8 cellular contexts compared by ENCODE assay signal in genomic region chr19:19663292-19664120, GRCh38. TPM values are rescaled to one million over a fixed set of nuclear protein-coding genes. Genes with fewer than 3 reads are reported as not detected.
DNase-seq lines count a peak whose midpoint lies in the region; ATAC-seq and TF ChIP-seq lines count a peak whose summit lies in the region.

ATP13A1 (minus strand) TSS chr19:19663676; CDS start chr19:19663666, 10 bp downstream.

- TF ChIP-seq POLR2A in GM10847 (IDR thresholded peaks at IDR 0.05; ENCODE audit: extremely low read depth, insufficient read length): peak; percentile 86
- no peak for TF ChIP-seq POLR2A in testis (IDR thresholded peaks at IDR 0.05)

- peaks cover 37% of the 10 kb centered on the region for H3K4me1 Mint-ChIP-seq in activated naive CD4-positive, alpha-beta T cell treated with anti-CD3 and anti-CD28 coated beads, Interleukin-2, amount 50 U/mL, for 24 hours

- H3K9me3 ChIP-seq in testis: no peaks in the 10 kb centered on the region

- peak within 1 kb of the TSS; percentile 95 for H3K27ac Mint-ChIP-seq in activated naive CD4-positive, alpha-beta T cell treated with anti-CD3 and anti-CD28 coated beads, Interleukin-2, amount 50 U/mL, for 24 hours

- H3K4me3 Mint-ChIP-seq in activated naive CD4-positive, alpha-beta T cell treated with anti-CD3 and anti-CD28 coated beads, Interleukin-2, amount 50 U/mL, for 24 hours: peak within 1 kb of the TSS; percentile 92

- DNase-seq in NCI-H1092 (lab: John Stamatoyannopoulos, UW) (peak; percentile 98), glomerular endothelial cell (ENCODE audit: extremely low read depth, low read depth, low spot score) (peak; percentile 71), omental fat pad (ENCODE audit: low spot score) (peak; percentile 70), testis (peak; percentile 98)

- ATAC-seq in HG02610 (IDR thresholded peaks at IDR 0.05; ENCODE audit: unreplicated experiment): peak; percentile 81
- ATAC-seq in SK-N-SH treated with all-trans-retinoic acid at 6 μM for 48 hours: peak; percentile 96
- peak; percentile 94 for ATAC-seq in omental fat pad (ENCODE audit: low FRiP score)

- peak within 1 kb of the TSS; percentile 78 to 95 for H3K27ac ChIP-seq in testis

- H3K4me3 ChIP-seq in testis: peak within 1 kb of the TSS; percentile 93 to 95

- H3K9me3 Mint-ChIP-seq in activated naive CD4-positive, alpha-beta T cell treated with anti-CD3 and anti-CD28 coated beads, Interleukin-2, amount 50 U/mL, for 24 hours: no peaks in the 10 kb centered on the region

- TF ChIP-seq CTCF in omental fat pad (IDR thresholded peaks at IDR 0.05): no peak
- TF ChIP-seq CTCF in testis (IDR thresholded peaks at IDR 0.05): peak in 2 of 3 experiments; percentile 7 to 11

- peaks cover 2% of the 10 kb centered on the region for H3K36me3 Mint-ChIP-seq in activated naive CD4-positive, alpha-beta T cell treated with anti-CD3 and anti-CD28 coated beads, Interleukin-2, amount 50 U/mL, for 24 hours

- H3K4me1 ChIP-seq in testis: peaks cover 10% of the 10 kb centered on the region

- no peaks in the 10 kb centered on the region for H3K36me3 ChIP-seq in testis (ENCODE audit: low read depth, missing control alignments)

- WGBS in testis, 2 donors: 0% methylated on average over 44 of the region's 81 CpGs; no CpG with 5 or more reads in 1 of the 2 donors

- intact Hi-C loops in testis (cut with DNase I; ENCODE audit: low total_unique reads): no loop called here

- no peaks in the 10 kb centered on the region for H3K27me3 ChIP-seq in testis

- H3K27me3 Mint-ChIP-seq in activated naive CD4-positive, alpha-beta T cell treated with anti-CD3 and anti-CD28 coated beads, Interleukin-2, amount 50 U/mL, for 24 hours: no peaks in the 10 kb centered on the region

TF ChIP-seq in SK-N-SH treated with all-trans-retinoic acid at 6 μM for 48 hours, 23 proteins besides CTCF, POLR2A, EP300 and RAD21:
- TF ChIP-seq, protein P1, sequence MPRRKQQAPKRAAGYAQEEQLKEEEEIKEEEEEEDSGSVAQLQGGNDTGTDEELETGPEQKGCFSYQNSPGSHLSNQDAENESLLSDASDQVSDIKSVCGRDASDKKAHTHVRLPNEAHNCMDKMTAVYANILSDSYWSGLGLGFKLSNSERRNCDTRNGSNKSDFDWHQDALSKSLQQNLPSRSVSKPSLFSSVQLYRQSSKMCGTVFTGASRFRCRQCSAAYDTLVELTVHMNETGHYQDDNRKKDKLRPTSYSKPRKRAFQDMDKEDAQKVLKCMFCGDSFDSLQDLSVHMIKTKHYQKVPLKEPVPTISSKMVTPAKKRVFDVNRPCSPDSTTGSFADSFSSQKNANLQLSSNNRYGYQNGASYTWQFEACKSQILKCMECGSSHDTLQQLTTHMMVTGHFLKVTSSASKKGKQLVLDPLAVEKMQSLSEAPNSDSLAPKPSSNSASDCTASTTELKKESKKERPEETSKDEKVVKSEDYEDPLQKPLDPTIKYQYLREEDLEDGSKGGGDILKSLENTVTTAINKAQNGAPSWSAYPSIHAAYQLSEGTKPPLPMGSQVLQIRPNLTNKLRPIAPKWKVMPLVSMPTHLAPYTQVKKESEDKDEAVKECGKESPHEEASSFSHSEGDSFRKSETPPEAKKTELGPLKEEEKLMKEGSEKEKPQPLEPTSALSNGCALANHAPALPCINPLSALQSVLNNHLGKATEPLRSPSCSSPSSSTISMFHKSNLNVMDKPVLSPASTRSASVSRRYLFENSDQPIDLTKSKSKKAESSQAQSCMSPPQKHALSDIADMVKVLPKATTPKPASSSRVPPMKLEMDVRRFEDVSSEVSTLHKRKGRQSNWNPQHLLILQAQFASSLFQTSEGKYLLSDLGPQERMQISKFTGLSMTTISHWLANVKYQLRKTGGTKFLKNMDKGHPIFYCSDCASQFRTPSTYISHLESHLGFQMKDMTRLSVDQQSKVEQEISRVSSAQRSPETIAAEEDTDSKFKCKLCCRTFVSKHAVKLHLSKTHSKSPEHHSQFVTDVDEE (CRISPR knock-in tag; IDR thresholded peaks at IDR 0.05): peak; percentile 90
- TF ChIP-seq ARNTL (CRISPR knock-in tag; IDR thresholded peaks at IDR 0.05; ENCODE audit: borderline replicate concordance, low read depth) (no peak), POU6F1 (CRISPR knock-in tag; IDR thresholded peaks at IDR 0.05; ENCODE audit: borderline replicate concordance, low read depth) (no peak), ZNF8 (CRISPR knock-in tag; IDR thresholded peaks at IDR 0.05) (no peak), ZFP30 (CRISPR knock-in tag; IDR thresholded peaks at IDR 0.05) (no peak), CSDC2 (CRISPR knock-in tag; IDR thresholded peaks at IDR 0.05) (peak; percentile 58; the same call in 1 of the 2 replicates), ZFP3 (CRISPR knock-in tag; IDR thresholded peaks at IDR 0.05) (no peak), ZC3H10 (CRISPR knock-in tag; IDR thresholded peaks at IDR 0.05) (0 out of 2 replicates have a peak, but pooled peaks have one; percentile 26), RARB (CRISPR knock-in tag; IDR thresholded peaks at IDR 0.05) (no peak)

RNA-seq across cellular contexts. Expression of gene ATP13A1, which starts in this region (rescaled TPM):
- total RNA-seq in glomerular endothelial cell (191 and 275 TPM in 2 replicates), omental fat pad (100 to 1,000 TPM; 100 to 255 (median 143) TPM), testis (100 to 1,000 TPM; 292 to 360 TPM)
- 64.1 TPM for polyA plus RNA-seq in testis (ENCODE audit: insufficient read depth, low read depth, low replicate concordance)

Comparison
In these comparisons a context has a peak if more than half of its experiments do, and no peak if none do; other contexts are left out.
1. Peak in every context shown above with its lines: DNase-seq, ATAC-seq, H3K4me3 ChIP-seq and H3K27ac ChIP-seq.
2. CTCF ChIP-seq: peak in testis (2 of 3); none in omental fat pad (0 of 3).